In the genomic region with DNA sequence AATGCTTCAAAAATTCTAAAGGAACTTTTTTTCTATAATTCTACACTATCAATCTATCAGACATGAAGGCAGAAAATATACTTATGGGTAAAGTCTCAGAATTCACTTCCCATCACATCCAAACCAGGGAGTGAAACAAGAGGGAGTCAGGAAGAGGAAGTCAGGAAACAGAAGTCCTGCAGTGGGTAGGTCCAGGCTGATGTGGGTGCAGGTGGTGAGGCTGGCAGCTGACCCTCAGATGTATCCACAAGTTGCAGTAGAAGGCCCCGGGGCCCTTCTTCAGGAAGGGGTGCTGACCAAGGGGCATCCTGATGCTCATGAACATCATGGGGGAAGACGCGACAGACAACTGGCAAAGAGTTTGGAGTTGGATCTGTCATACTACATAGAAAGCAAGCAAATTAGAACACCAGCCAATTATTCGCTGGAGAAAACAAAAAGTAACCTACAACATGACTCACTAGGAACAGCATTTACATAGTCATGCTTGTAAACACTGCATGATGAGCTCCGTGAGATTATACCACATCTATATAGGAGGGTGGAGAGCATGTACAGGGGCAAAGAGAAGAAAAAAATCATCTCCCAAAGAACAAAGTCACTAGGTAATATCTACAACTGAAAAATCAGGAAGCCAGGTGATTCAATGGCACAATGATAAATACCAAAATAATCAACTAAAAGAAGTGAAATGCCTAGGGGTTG, we compare ENCODE assay signal across 10 cellular contexts. TPM values are rescaled to one million over a fixed set of nuclear protein-coding genes. Genes with fewer than 3 reads are reported as not detected.
DNase-seq lines count a peak whose midpoint lies in the region; ATAC-seq, FAIRE-seq and TF ChIP-seq lines count a peak whose summit lies in the region.
"Had no signal": no experiment of that assay in that cellular context is flagged by ENCODE, and none has a peak within 500 bp of the region (broad histone marks: within the 10 kb centered on the region; RNA-seq: fewer than 3 reads in every experiment).

No MANE protein-coding gene starts in this region.

- H3K27me3 ChIP-seq in CD8-positive, alpha-beta T cell (ENCODE audit: insufficient read depth, low read length) = no peaks in the 10 kb centered on the region
- H3K27me3 ChIP-seq in IMR-90 (ENCODE audit: control insufficient read depth, insufficient read depth, low read length) (no peaks in the 10 kb centered on the region), pancreas (no peaks in the 10 kb centered on the region)
- H3K27me3 ChIP-seq in naive thymus-derived CD4-positive, alpha-beta T cell (ENCODE audit: control insufficient read depth in 2 of 2, insufficient read depth in 2 of 2, low read length in 2 of 2) = no peaks in the 10 kb centered on the region

- peaks cover 41% of the 10 kb centered on the region for H3K36me3 Mint-ChIP-seq in CD8-positive, alpha-beta T cell
- peaks cover 4 to 32% (median 12%) of the 10 kb centered on the region in 5 donors for H3K36me3 Mint-ChIP-seq in naive thymus-derived CD4-positive, alpha-beta T cell

- H3K4me1 Mint-ChIP-seq in CD8-positive, alpha-beta T cell (ENCODE audit: low read depth) = peaks cover 77% of the 10 kb centered on the region
- H3K4me1 Mint-ChIP-seq in naive thymus-derived CD4-positive, alpha-beta T cell = peaks cover 56 to 86% (median 76%) of the 10 kb centered on the region in 7 donors

- in situ Hi-C loops in IMR-90 (cut with MboI; ENCODE audit: low sequenced_read_pairs) = no loop called here

- no peak overlapping the region for H2AFZ ChIP-seq in IMR-90 (replicated peaks; ENCODE audit: low read length, poor library complexity)

- H3K18ac ChIP-seq in IMR-90 (ENCODE audit: low read depth, low read length) = no peak overlapping the region

- ATAC-seq in CD8-positive, alpha-beta T cell = no peak
- ATAC-seq in IMR-90 (ENCODE audit: low read depth) (peak; percentile 13), pancreas (no peak)
- no peak for ATAC-seq in naive thymus-derived CD4-positive, alpha-beta T cell
- ATAC-seq: SK-N-SH treated with all-trans-retinoic acid at 6 μM for 48 hours had no signal

- POLR2A ChIA-PET in CD8-positive, alpha-beta T cell (lab: Charles Lee) = interaction anchor here (1.3 kb wide), 1 partner anchor 29 kb away, joined by 10 read pairs; no protein-coding TSS in a partner anchor
- POLR2A ChIA-PET in IMR-90 (lab: Charles Lee; ENCODE audit: unreplicated experiment) = no interaction called here
- POLR2A ChIA-PET in naive thymus-derived CD4-positive, alpha-beta T cell (lab: Charles Lee) = interaction anchor here (2.5 kb wide), 1 partner anchor 29 kb away, joined by 20 read pairs; no protein-coding TSS in a partner anchor

- H3K4me1 ChIP-seq in CD8-positive, alpha-beta T cell (ENCODE audit: insufficient read depth, low read length) = peaks cover 63% of the 10 kb centered on the region
- H3K4me1 ChIP-seq in IMR-90 (ENCODE audit: control insufficient read depth, insufficient read depth, low read length) (peaks cover 5% of the 10 kb centered on the region), pancreas (peaks cover 0 to 5% (median 2%) of the 10 kb centered on the region in 3 donors)
- H3K4me1 ChIP-seq in naive thymus-derived CD4-positive, alpha-beta T cell (ENCODE audit: control insufficient read depth in 2 of 2, insufficient read depth in 2 of 2, low read length in 2 of 2) = peaks cover 15 to 61% of the 10 kb centered on the region in 2 donors

- H3K27ac Mint-ChIP-seq in CD8-positive, alpha-beta T cell = peak overlapping the region; percentile 6
- peak overlapping the region in 8 of 9 donors; percentile 32 to 93 (median 68) for H3K27ac Mint-ChIP-seq in naive thymus-derived CD4-positive, alpha-beta T cell

- dilution Hi-C loops in IMR-90 (cut with HindIII; ENCODE audit: low sequenced_read_pairs, unreplicated experiment) = no loop called here

- FAIRE-seq in pancreas (lab: Jason Lieb, UNC) (no peak), GM12891 (lab: Jason Lieb, UNC) (no peak)

- DNase-seq in CD8-positive, alpha-beta T cell = no peak
- DNase-seq in IMR-90 (peak; percentile 82), astrocyte of the hippocampus (ENCODE audit: low read depth, low spot score) (peak; percentile 57), NOMO-1 treated with DMSO at 0.1 percent for 48 hours (lab: John Stamatoyannopoulos, UW; ENCODE audit: unreplicated experiment) (no peak), pancreas (no peak), GM12891 (ENCODE audit: insufficient read length, low spot score) (no peak), DMS 273 treated with DMSO at 0.1 percent for 48 hours (lab: John Stamatoyannopoulos, UW) (no peak)
- no peak for DNase-seq in naive thymus-derived CD4-positive, alpha-beta T cell
- DNase-seq: activated CD8-positive, alpha-beta memory T cell treated with anti-CD3 and anti-CD28 coated beads, Interleukin-2, amount 50 U/mL, for 4 hours had no signal

- H4K20me1 ChIP-seq in IMR-90 (ENCODE audit: insufficient read depth, low read length) = peaks cover 14% of the 10 kb centered on the region; the same call in 1 of the 2 replicates

- TF ChIP-seq POLR2A in IMR-90 (IDR thresholded peaks at IDR 0.05; ENCODE audit: low read depth, low read length) (no peak), GM12891 (IDR thresholded peaks at IDR 0.05; ENCODE audit: low read depth, low read length) (no peak)

- no peak overlapping the region for H3K56ac ChIP-seq in IMR-90 (ENCODE audit: extremely low read depth, insufficient read depth, low read length)

- peaks cover 19 to 52% of the 10 kb centered on the region in 2 experiments for H3K79me1 ChIP-seq in IMR-90 (ENCODE audit: low read depth in 1 of 2, low read length in 2 of 2)

- H2BK15ac ChIP-seq in IMR-90 (ENCODE audit: low read depth, low read length) = no peak overlapping the region

- peak overlapping the region; percentile 22; the same call in 1 of the 2 replicates for H3K14ac ChIP-seq in IMR-90 (replicated peaks; ENCODE audit: low read depth, low read length)

- no peaks in the 10 kb centered on the region for H3K36me3 ChIP-seq in CD8-positive, alpha-beta T cell (ENCODE audit: insufficient read depth, low read length)
- H3K36me3 ChIP-seq in IMR-90 (ENCODE audit: control insufficient read depth, insufficient read depth, low read length) = no peaks in the 10 kb centered on the region
- peaks cover 0 to 3% (median 0%) of the 10 kb centered on the region in 3 experiments for H3K36me3 ChIP-seq in naive thymus-derived CD4-positive, alpha-beta T cell (ENCODE audit: control insufficient read depth in 2 of 3, insufficient read depth in 3 of 3, low read length in 3 of 3)
- no peaks in the 10 kb centered on the region for H3K36me3 ChIP-seq in pancreas

- H3K9ac ChIP-seq in IMR-90 (ENCODE audit: low read depth, low read length) = no peak overlapping the region

- no peak overlapping the region for H3K23ac ChIP-seq in IMR-90 (ENCODE audit: low read depth, low read length)

- no peak overlapping the region for H3K4me3 ChIP-seq in CD8-positive, alpha-beta T cell (ENCODE audit: low read depth, low read length)
- H3K4me3 ChIP-seq in IMR-90 (ENCODE audit: insufficient read depth, low read depth, low read length) = no peak overlapping the region
- H3K4me3 ChIP-seq in naive thymus-derived CD4-positive, alpha-beta T cell (ENCODE audit: low read length) = no peak overlapping the region
- no peak overlapping the region for H3K4me3 ChIP-seq in pancreas

- H3K27ac ChIP-seq in CD8-positive, alpha-beta T cell (ENCODE audit: low read depth, low read length) = no peak overlapping the region
- H3K27ac ChIP-seq in IMR-90 (ENCODE audit: insufficient read depth, low read length) = no peak overlapping the region
- no peak overlapping the region for H3K27ac ChIP-seq in naive thymus-derived CD4-positive, alpha-beta T cell (ENCODE audit: low read depth, low read length)
- H3K27ac ChIP-seq in pancreas = no peak overlapping the region

- H3K9me3 ChIP-seq in CD8-positive, alpha-beta T cell (ENCODE audit: low read length) = no peaks in the 10 kb centered on the region
- H3K9me3 ChIP-seq in IMR-90 (ENCODE audit: control insufficient read depth, insufficient read depth, low read length) = no peaks in the 10 kb centered on the region
- no peaks in the 10 kb centered on the region for H3K9me3 ChIP-seq in naive thymus-derived CD4-positive, alpha-beta T cell (ENCODE audit: control insufficient read depth in 2 of 3, low read length in 3 of 3)
- H3K9me3 ChIP-seq in pancreas = no peaks in the 10 kb centered on the region

- peak overlapping the region; percentile 19 for H3K4me3 Mint-ChIP-seq in CD8-positive, alpha-beta T cell
- H3K4me3 Mint-ChIP-seq in naive thymus-derived CD4-positive, alpha-beta T cell = peak overlapping the region in 9 of 10 donors; percentile 50 to 84 (median 65)

- peak overlapping the region; percentile 69 for H2AK9ac ChIP-seq in IMR-90 (replicated peaks; ENCODE audit: low read depth, low read length, poor library complexity)

- peak overlapping the region; percentile 59; the same call in 1 of the 2 replicates for H3K4me2 ChIP-seq in IMR-90 (ENCODE audit: low read depth, low read length)

- no peak overlapping the region for H4K8ac ChIP-seq in IMR-90 (ENCODE audit: low read depth in 2 of 2, low read length in 2 of 2)

- H2BK20ac ChIP-seq in IMR-90 (ENCODE audit: low read depth, low read length) = no peak overlapping the region

- CTCF ChIA-PET in CD8-positive, alpha-beta T cell (lab: Charles Lee) = no interaction called here
- CTCF ChIA-PET in IMR-90 (lab: Yijun Ruan, JAX) = no interaction called here
- CTCF ChIA-PET in naive thymus-derived CD4-positive, alpha-beta T cell (lab: Charles Lee) = no interaction called here

- H3K4ac ChIP-seq in IMR-90 (ENCODE audit: low read depth, low read length) = no peak overlapping the region

- intact Hi-C loops in CD8-positive, alpha-beta T cell (cut with DNase I, micrococcal nuclease) = loop anchor here (2.0 to 10.0 kb wide), 5 partner anchors 29 to 1155 kb away; partner anchors contain the start of genes C2orf49 (in 2 of the 2) and MRPS9 (in 1 of the 2)
- intact Hi-C loops in IMR-90 (cut with micrococcal nuclease) = loop anchor here (5.0 to 10.0 kb wide), 4 partner anchors 48 to 615 kb away; no protein-coding TSS in a partner anchor
- intact Hi-C loops in naive thymus-derived CD4-positive, alpha-beta T cell (cut with micrococcal nuclease) = loop anchor here (5.0 to 10.0 kb wide), 5 partner anchors 45 to 1153 kb away; partner anchors contain the start of genes C2orf49 (in 1 of the 2) and MRPS9 (in 1 of the 2)
- intact Hi-C loops in pancreas (cut with DNase I) = no loop called here

- no CpG with 5 or more reads among the region's 5 CpGs for WGBS in IMR-90 (ENCODE audit: extremely low coverage in 2 of 2, insufficient read length in 1 of 2), 2 experiments
- WGBS in pancreas, 2 donors = 77 to 90% methylated on average over 5 of the region's 5 CpGs

- H2BK5ac ChIP-seq in IMR-90 (ENCODE audit: low read depth, low read length, poor library complexity, severe bottlenecking) = no peak overlapping the region

- no peak overlapping the region for H4K5ac ChIP-seq in IMR-90 (ENCODE audit: low read depth, low read length)

- H3K9me3 Mint-ChIP-seq in CD8-positive, alpha-beta T cell = no peaks in the 10 kb centered on the region
- peaks cover 0 to 3% (median 0%) of the 10 kb centered on the region in 11 donors for H3K9me3 Mint-ChIP-seq in naive thymus-derived CD4-positive, alpha-beta T cell

- H3K9me1 ChIP-seq in IMR-90 (ENCODE audit: insufficient read depth, low read length) = peaks cover 14% of the 10 kb centered on the region

- TF ChIP-seq RAD21 in IMR-90 (IDR thresholded peaks at IDR 0.05; ENCODE audit: low read length) = no peak

- BruUV-seq in IMR-90 (replicated peaks; lab: Mats Ljungman, UMichigan) = no TSS peak

- H2BK120ac ChIP-seq in IMR-90 (ENCODE audit: low read depth, low read length) = no peak overlapping the region

- H2AK5ac ChIP-seq in IMR-90 (ENCODE audit: low read depth, low read length) = no peak overlapping the region

- no peak for TF ChIP-seq CTCF in CD8-positive, alpha-beta T cell (IDR thresholded peaks at IDR 0.05)
- TF ChIP-seq CTCF in IMR-90 (conservative IDR thresholded peaks at IDR 0.05; ENCODE audit: low read depth, low read length) = no peak
- TF ChIP-seq CTCF in pancreas (IDR thresholded peaks at IDR 0.05) = no peak

- no peak overlapping the region for H4K91ac ChIP-seq in IMR-90 (ENCODE audit: insufficient read depth, low read depth, low read length)

- no peaks in the 10 kb centered on the region for H3K27me3 Mint-ChIP-seq in CD8-positive, alpha-beta T cell (ENCODE audit: low read depth)
- peaks cover 0 to 4% (median 0%) of the 10 kb centered on the region in 5 donors for H3K27me3 Mint-ChIP-seq in naive thymus-derived CD4-positive, alpha-beta T cell

RNA-seq across cellular contexts. Expression of gene UXS1, which starts 4.2 kb away (rescaled TPM):
- total RNA-seq in CD8-positive, alpha-beta T cell = 10 to 100 TPM; 62.1 to 70.8 TPM
- total RNA-seq in IMR-90 (2012; rRNA removed) (24.7 and 33.7 TPM in 2 replicates), pancreas (10 to 100 TPM in 4 of 6 donors, 1 to 10 TPM in 2; 7.7 to 23.6 (median 10.8) TPM)
- polyA plus RNA-seq in IMR-90 (2012; rRNA removed) (54.1 and 54.3 TPM in 2 replicates), pancreas (10 to 100 TPM in 1 of 2 donors, 1 to 10 TPM in 1; 4.3 to 10.8 TPM)
- polyA plus RNA-seq in IMR-90 (2012; cell fraction: cytosol; rRNA removed) = 31.1 and 35.6 TPM in 2 replicates
- 22.8 and 23.4 TPM in 2 replicates for polyA plus RNA-seq in IMR-90 (2012; cell fraction: nucleus; rRNA removed; ENCODE audit: low replicate concordance)
- total RNA-seq in naive thymus-derived CD4-positive, alpha-beta T cell = 100 to 1,000 TPM in 2 of 5 experiments, 10 to 100 TPM in 3; 52.3 to 185 (median 93.3) TPM
- polyA plus RNA-seq in naive thymus-derived CD4-positive, alpha-beta T cell = 100 to 1,000 TPM in 1 of 2 donors, 10 to 100 TPM in 1; 74.2 to 108 TPM
- 13.3 TPM for polyA plus RNA-seq in GM12891 (2012; ENCODE audit: low read depth, missing spikeins)

Comparison
In these comparisons a context has a peak if more than half of its experiments do, and no peak if none do; other contexts are left out.
1. DNase-seq: peak in IMR-90 (single experiment) and astrocyte of the hippocampus (single experiment); none in CD8-positive, alpha-beta T cell (0 of 7), naive thymus-derived CD4-positive, alpha-beta T cell (0 of 9), NOMO-1 treated with DMSO at 0.1 percent for 48 hours (single experiment), pancreas (0 of 6), GM12891 (single experiment) and DMS 273 treated with DMSO at 0.1 percent for 48 hours (single experiment).
2. intact Hi-C loops: an anchor here in CD8-positive, alpha-beta T cell (2.0 to 10.0 kb wide), IMR-90 (5.0 to 10.0 kb wide) and naive thymus-derived CD4-positive, alpha-beta T cell (5.0 to 10.0 kb wide); none called in pancreas.